18 cellular contexts compared by ENCODE assay signal in genomic region chr17:35740216-35740615, GRCh38. TPM values are rescaled to one million over a fixed set of nuclear protein-coding genes. Genes with fewer than 3 reads are reported as not detected.
"Had no signal": no experiment of that assay in that cellular context is flagged by ENCODE, and none has a peak within 500 bp of the region (broad histone marks: within the 10 kb centered on the region; RNA-seq: fewer than 3 reads in every experiment).

No MANE protein-coding gene starts in this region.

- H3K9me3 ChIP-seq: SJSA1 had no signal

- DNase-seq: KBM-7, NCI-H1092, NCI-H1417 treated with DMSO at 0.1 percent for 48 hours, NCI-H187, NCI-H2081 treated with DMSO at 0.1 percent for 48 hours, NCI-H2171, NCI-H226, NCI-H446, NCI-H524 treated with DMSO at 0.1 percent for 48 hours, NCI-H69, Right ventricle myocardium superior, RPMI8226, SIG-M5 had no signal

- H3K36me3 ChIP-seq: SJSA1 had no signal

- H3K27ac ChIP-seq: HL-60, SJSA1, SK-N-MC had no signal

- H3K4me3 ChIP-seq: SJSA1, SK-N-MC had no signal

- H3K4me1 ChIP-seq: SJSA1 had no signal

RNA-seq across cellular contexts. Expression of gene GAS2L2, which starts 12.8 kb away (rescaled TPM):
- total RNA-seq: LHCN-M2, SJSA1 had no signal

RNA-seq across cellular contexts. Expression of gene C17orf50, which starts 20.5 kb away (rescaled TPM):
- total RNA-seq: LHCN-M2, MCF 10A, Right ventricle myocardium superior, SJSA1 had no signal

RNA-seq across cellular contexts. Expression of gene MMP28, which starts 55.2 kb away (rescaled TPM):
- total RNA-seq: LHCN-M2 had no signal
